1 cellular context compared by ENCODE assay signal in genomic region chr2:152620985-152621384, GRCh38.
TF ChIP-seq lines count a peak whose summit lies in the region.

No MANE protein-coding gene starts in this region.

TF ChIP-seq in K562, 482 proteins besides CTCF, POLR2A, EP300 and RAD21 (continued from another document):
- no peak for TF ChIP-seq CREB5 (CRISPR knock-in tag; IDR thresholded peaks at IDR 0.05)
- no peak for TF ChIP-seq CBX2 (IDR thresholded peaks at IDR 0.05; ENCODE audit: insufficient read depth, low read length, poor library complexity, severe bottlenecking)
- TF ChIP-seq TAL1 (IDR thresholded peaks at IDR 0.05) = peak; percentile 85
- TF ChIP-seq CBFA2T2 (conservative IDR thresholded peaks at IDR 0.05) = peak; percentile 82
- peak; percentile 87 for TF ChIP-seq ARID1B (IDR thresholded peaks at IDR 0.05)
- no peak for TF ChIP-seq FIP1L1 (IDR thresholded peaks at IDR 0.05; ENCODE audit: low read depth, low read length, poor library complexity, severe bottlenecking)
- peak in 1 of 2 experiments; percentile 34; a peak in 1 of 4 replicates for TF ChIP-seq KDM1A (IDR thresholded peaks at IDR 0.05)
- no peak for TF ChIP-seq ZBTB43 (CRISPR knock-in tag; IDR thresholded peaks at IDR 0.05)
- TF ChIP-seq KDM2B (CRISPR knock-in tag; IDR thresholded peaks at IDR 0.05) = no peak
- TF ChIP-seq NCOR1 (IDR thresholded peaks at IDR 0.05) = peak; percentile 65
- TF ChIP-seq JUN (IDR thresholded peaks at IDR 0.05; ENCODE audit: borderline replicate concordance, low read depth, low read length) = no peak
- no peak for TF ChIP-seq JUN (CRISPR knock-in tag; IDR thresholded peaks at IDR 0.05; ENCODE audit: borderline replicate concordance)
- no peak for TF ChIP-seq ZNF740 (CRISPR knock-in tag; IDR thresholded peaks at IDR 0.05)
- TF ChIP-seq ZNF740 (tag; IDR thresholded peaks at IDR 0.05) = no peak
- no peak for TF ChIP-seq DMBX1 (CRISPR knock-in tag; IDR thresholded peaks at IDR 0.05; ENCODE audit: borderline replicate concordance)
- no peak for TF ChIP-seq ZNF354B (CRISPR knock-in tag; IDR thresholded peaks at IDR 0.05)
- no peak for TF ChIP-seq SREBF2 (CRISPR knock-in tag; IDR thresholded peaks at IDR 0.05)
- no peak for TF ChIP-seq HDGF (IDR thresholded peaks at IDR 0.05)
- no peak for TF ChIP-seq ZBTB9 (CRISPR knock-in tag; IDR thresholded peaks at IDR 0.05)
- no peak; the same call in 1 of the 2 replicates for TF ChIP-seq MAFG (tag; conservative IDR thresholded peaks at IDR 0.05)
- peak; percentile 92 for TF ChIP-seq TCF3 (CRISPR knock-in tag; IDR thresholded peaks at IDR 0.05)
- no peak for TF ChIP-seq POU5F1 (IDR thresholded peaks at IDR 0.05; ENCODE audit: borderline replicate concordance, low read depth, low read length, partially characterized antibody)
- no peak for TF ChIP-seq PPARD (CRISPR knock-in tag; IDR thresholded peaks at IDR 0.05)
- TF ChIP-seq PBX2 (CRISPR knock-in tag; IDR thresholded peaks at IDR 0.05; ENCODE audit: low read depth) = no peak
- TF ChIP-seq PBX2 (tag; conservative IDR thresholded peaks at IDR 0.05; ENCODE audit: low read depth) = peak; percentile 20; the same call in 1 of the 2 replicates
- peak; percentile 57 for TF ChIP-seq CTBP1 (IDR thresholded peaks at IDR 0.05; ENCODE audit: borderline replicate concordance)
- no peak for TF ChIP-seq TCF7 (IDR thresholded peaks at IDR 0.05; ENCODE audit: borderline replicate concordance)
- no peak for TF ChIP-seq PTRF (tag; IDR thresholded peaks at IDR 0.05)
- no peak for TF ChIP-seq KHSRP (IDR thresholded peaks at IDR 0.05)
- peak; percentile 39; the same call in 1 of the 2 replicates for TF ChIP-seq ZBTB2 (IDR thresholded peaks at IDR 0.05)
- peak; percentile 81 for TF ChIP-seq POLR2AphosphoS5 (IDR thresholded peaks at IDR 0.05; ENCODE audit: control insufficient read depth, insufficient read depth, low read depth, low read length)
- 0 out of 2 replicates have a peak, but pooled peaks have one; percentile 27 for TF ChIP-seq ZBTB7A (IDR thresholded peaks at IDR 0.05; ENCODE audit: borderline replicate concordance, control insufficient read depth, low read depth, low read length)
- peak; percentile 84 for TF ChIP-seq TEAD4 (IDR thresholded peaks at IDR 0.05; ENCODE audit: low read length)
- TF ChIP-seq TEAD4 (CRISPR knock-in tag; IDR thresholded peaks at IDR 0.05; ENCODE audit: borderline replicate concordance) = no peak
- 0 out of 2 replicates have a peak, but pooled peaks have one; percentile 20 for TF ChIP-seq ZEB2 (IDR thresholded peaks at IDR 0.05)
- no peak for TF ChIP-seq HMGN3 (IDR thresholded peaks at IDR 0.05; ENCODE audit: borderline replicate concordance, extremely low read depth, insufficient read length, low read depth, low read length)
- no peak for TF ChIP-seq CREM (IDR thresholded peaks at IDR 0.05; ENCODE audit: low read depth)
- no peak for TF ChIP-seq ESRRB (CRISPR knock-in tag; IDR thresholded peaks at IDR 0.05; ENCODE audit: borderline replicate concordance)
- TF ChIP-seq ZNF133 (CRISPR knock-in tag; IDR thresholded peaks at IDR 0.05) = no peak
- TF ChIP-seq, protein P1, sequence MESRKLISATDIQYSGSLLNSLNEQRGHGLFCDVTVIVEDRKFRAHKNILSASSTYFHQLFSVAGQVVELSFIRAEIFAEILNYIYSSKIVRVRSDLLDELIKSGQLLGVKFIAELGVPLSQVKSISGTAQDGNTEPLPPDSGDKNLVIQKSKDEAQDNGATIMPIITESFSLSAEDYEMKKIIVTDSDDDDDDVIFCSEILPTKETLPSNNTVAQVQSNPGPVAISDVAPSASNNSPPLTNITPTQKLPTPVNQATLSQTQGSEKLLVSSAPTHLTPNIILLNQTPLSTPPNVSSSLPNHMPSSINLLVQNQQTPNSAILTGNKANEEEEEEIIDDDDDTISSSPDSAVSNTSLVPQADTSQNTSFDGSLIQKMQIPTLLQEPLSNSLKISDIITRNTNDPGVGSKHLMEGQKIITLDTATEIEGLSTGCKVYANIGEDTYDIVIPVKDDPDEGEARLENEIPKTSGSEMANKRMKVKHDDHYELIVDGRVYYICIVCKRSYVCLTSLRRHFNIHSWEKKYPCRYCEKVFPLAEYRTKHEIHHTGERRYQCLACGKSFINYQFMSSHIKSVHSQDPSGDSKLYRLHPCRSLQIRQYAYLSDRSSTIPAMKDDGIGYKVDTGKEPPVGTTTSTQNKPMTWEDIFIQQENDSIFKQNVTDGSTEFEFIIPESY (CRISPR knock-in tag; IDR thresholded peaks at IDR 0.05) = no peak
- TF ChIP-seq NR2F6 (CRISPR knock-in tag; IDR thresholded peaks at IDR 0.05) = no peak
- TF ChIP-seq HDAC2 (IDR thresholded peaks at IDR 0.05) = peak; percentile 36; the same call in 1 of the 2 replicates
- TF ChIP-seq MTA2 (IDR thresholded peaks at IDR 0.05; ENCODE audit: low read depth) = peak; percentile 47; the same call in 1 of the 2 replicates
- no peak for TF ChIP-seq ZNF274 (IDR thresholded peaks at IDR 0.05; ENCODE audit: borderline replicate concordance, low read depth, low read length)
- TF ChIP-seq HDAC6 (IDR thresholded peaks at IDR 0.05; ENCODE audit: low read depth, low read length) = no peak
- no peak for TF ChIP-seq HNRNPH1 (optimal IDR thresholded peaks at IDR 0.05; ENCODE audit: low read depth, low read length)
